15 cellular contexts compared by ENCODE assay signal in genomic region chr18:39296293-39296888, GRCh38.
"Had no signal": no experiment of that assay in that cellular context is flagged by ENCODE, and none has a peak within 500 bp of the region (broad histone marks: within the 10 kb centered on the region; RNA-seq: fewer than 3 reads in every experiment).

No MANE protein-coding gene starts in this region.

- H3K36me3 Mint-ChIP-seq: naive thymus-derived CD8-positive, alpha-beta T cell; stimulated activated memory B cell treated with anti-CD40 and anti-IgM and Interleukin-4, amounts not matched to agents 10 μg/mL and 1 μg/mL and 100 μg/mL, for 72 hours had no signal

- H3K4me3 Mint-ChIP-seq: naive thymus-derived CD8-positive, alpha-beta T cell; stimulated activated memory B cell treated with anti-CD40 and anti-IgM and Interleukin-4, amounts not matched to agents 10 μg/mL and 1 μg/mL and 100 μg/mL, for 72 hours had no signal

- H3K4me1 Mint-ChIP-seq: naive thymus-derived CD8-positive, alpha-beta T cell; stimulated activated memory B cell treated with anti-CD40 and anti-IgM and Interleukin-4, amounts not matched to agents 10 μg/mL and 1 μg/mL and 100 μg/mL, for 72 hours had no signal

- H3K27ac Mint-ChIP-seq: naive thymus-derived CD8-positive, alpha-beta T cell; stimulated activated memory B cell treated with anti-CD40 and anti-IgM and Interleukin-4, amounts not matched to agents 10 μg/mL and 1 μg/mL and 100 μg/mL, for 72 hours had no signal

- DNase-seq: effector CD4-positive, alpha-beta T cell; hypothalamus; kidney glomerular epithelial cell; mammary epithelial cell; naive thymus-derived CD8-positive, alpha-beta T cell; psoas muscle; retina; spleen; stimulated activated CD4-positive, alpha-beta T cell treated with anti-CD3 and anti-CD28 coated beads, Interleukin-15, amount 100 ng/mL, for 24 hours; stimulated activated CD4-positive, alpha-beta T cell treated with anti-CD3 and anti-CD28 coated beads, Interleukin-1b, Interleukin-23, amount 100 ng/mL, for 48 hours; stimulated activated CD4-positive, alpha-beta T cell treated with anti-CD3 and anti-CD28 coated beads, Interleukin-4, amount 100 ng/mL, for 24 hours; stomach; substantia nigra; transverse colon had no signal

- H3K27me3 Mint-ChIP-seq: naive thymus-derived CD8-positive, alpha-beta T cell; stimulated activated memory B cell treated with anti-CD40 and anti-IgM and Interleukin-4, amounts not matched to agents 10 μg/mL and 1 μg/mL and 100 μg/mL, for 72 hours had no signal
